In the genomic region with DNA sequence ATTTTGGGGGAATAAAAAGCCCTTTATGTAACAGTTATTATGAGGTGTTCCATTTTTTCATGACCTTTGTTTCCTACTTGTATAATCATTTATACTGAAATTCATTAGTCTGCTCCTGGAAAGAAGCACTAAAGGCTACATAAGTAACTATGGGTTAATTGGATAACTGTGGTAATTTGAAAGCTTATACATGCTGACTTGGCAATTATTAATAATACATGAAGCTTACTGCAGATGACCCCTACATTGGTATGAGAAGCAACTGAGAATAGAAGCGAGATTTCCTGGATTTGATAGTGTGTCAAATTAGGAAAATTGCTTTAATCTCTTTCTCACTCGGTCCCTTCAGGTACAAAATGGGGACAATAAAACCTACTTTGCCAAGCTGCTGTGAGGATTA, we compare ENCODE assay signal across 1 cellular context.
TF ChIP-seq lines count a peak whose summit lies in the region.

No MANE protein-coding gene starts in this region.

TF ChIP-seq in K562, 482 proteins besides CTCF, POLR2A, EP300 and RAD21 (continued from another document):
- TF ChIP-seq, protein P1, sequence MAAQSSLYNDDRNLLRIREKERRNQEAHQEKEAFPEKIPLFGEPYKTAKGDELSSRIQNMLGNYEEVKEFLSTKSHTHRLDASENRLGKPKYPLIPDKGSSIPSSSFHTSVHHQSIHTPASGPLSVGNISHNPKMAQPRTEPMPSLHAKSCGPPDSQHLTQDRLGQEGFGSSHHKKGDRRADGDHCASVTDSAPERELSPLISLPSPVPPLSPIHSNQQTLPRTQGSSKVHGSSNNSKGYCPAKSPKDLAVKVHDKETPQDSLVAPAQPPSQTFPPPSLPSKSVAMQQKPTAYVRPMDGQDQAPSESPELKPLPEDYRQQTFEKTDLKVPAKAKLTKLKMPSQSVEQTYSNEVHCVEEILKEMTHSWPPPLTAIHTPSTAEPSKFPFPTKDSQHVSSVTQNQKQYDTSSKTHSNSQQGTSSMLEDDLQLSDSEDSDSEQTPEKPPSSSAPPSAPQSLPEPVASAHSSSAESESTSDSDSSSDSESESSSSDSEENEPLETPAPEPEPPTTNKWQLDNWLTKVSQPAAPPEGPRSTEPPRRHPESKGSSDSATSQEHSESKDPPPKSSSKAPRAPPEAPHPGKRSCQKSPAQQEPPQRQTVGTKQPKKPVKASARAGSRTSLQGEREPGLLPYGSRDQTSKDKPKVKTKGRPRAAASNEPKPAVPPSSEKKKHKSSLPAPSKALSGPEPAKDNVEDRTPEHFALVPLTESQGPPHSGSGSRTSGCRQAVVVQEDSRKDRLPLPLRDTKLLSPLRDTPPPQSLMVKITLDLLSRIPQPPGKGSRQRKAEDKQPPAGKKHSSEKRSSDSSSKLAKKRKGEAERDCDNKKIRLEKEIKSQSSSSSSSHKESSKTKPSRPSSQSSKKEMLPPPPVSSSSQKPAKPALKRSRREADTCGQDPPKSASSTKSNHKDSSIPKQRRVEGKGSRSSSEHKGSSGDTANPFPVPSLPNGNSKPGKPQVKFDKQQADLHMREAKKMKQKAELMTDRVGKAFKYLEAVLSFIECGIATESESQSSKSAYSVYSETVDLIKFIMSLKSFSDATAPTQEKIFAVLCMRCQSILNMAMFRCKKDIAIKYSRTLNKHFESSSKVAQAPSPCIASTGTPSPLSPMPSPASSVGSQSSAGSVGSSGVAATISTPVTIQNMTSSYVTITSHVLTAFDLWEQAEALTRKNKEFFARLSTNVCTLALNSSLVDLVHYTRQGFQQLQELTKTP (IDR thresholded peaks at IDR 0.05; ENCODE audit: low read depth in 1 of 2, partially characterized antibody in 2 of 2) = no peak
- TF ChIP-seq MAFF (IDR thresholded peaks at IDR 0.05; ENCODE audit: low read length) = peak; percentile 68
- no peak for TF ChIP-seq SMAD3 (CRISPR knock-in tag; conservative IDR thresholded peaks at IDR 0.05)
- no peak for TF ChIP-seq MEIS2 (IDR thresholded peaks at IDR 0.05; ENCODE audit: partially characterized antibody)
